8 cellular contexts compared by ENCODE assay signal in the genomic region with DNA sequence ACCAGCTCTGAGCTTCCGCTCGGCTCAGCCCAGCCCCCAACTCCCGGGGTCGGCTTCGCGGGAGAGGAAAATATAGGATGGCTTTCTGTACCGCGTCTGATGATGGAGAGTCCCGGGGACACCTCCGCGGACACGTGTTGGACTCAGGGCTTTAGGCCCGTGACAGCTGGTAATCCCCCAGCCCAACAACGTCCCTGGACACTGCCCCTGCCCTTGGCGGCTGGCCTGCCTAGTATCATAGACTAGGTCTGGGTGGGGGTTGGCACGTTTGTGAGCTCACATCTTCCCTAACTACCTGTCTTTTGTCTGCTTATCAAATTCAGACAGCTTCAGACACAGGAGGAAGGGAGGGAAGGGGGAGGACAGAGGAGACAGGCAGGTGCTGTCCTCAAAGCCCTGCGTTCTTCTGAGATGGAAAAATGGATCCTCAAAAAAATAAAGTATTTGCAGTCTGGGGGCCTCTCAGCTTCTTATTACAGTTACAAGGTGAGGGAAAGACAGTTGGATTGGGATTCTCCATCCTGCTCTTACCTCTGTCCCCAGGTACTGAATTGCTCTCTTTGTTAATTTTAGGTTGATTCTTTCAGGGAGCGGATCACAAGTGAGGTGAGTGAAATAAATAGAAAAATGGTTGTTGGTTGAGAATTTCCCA. TPM values are rescaled to one million over a fixed set of nuclear protein-coding genes. Genes with fewer than 3 reads are reported as not detected.
DNase-seq lines count a peak whose midpoint lies in the region; ATAC-seq and TF ChIP-seq lines count a peak whose summit lies in the region.

No MANE protein-coding gene starts in this region.

- H3K27ac ChIP-seq in SK-N-MC (peak overlapping the region; percentile 89; the same call in 1 of the 2 replicates), rectal smooth muscle tissue (ENCODE audit: low read depth, low read length) (peak overlapping the region; percentile 94)

- peak overlapping the region; percentile 95 for H3K4me3 Mint-ChIP-seq in activated T-cell treated with anti-CD3 and anti-CD28 coated beads, Interleukin-2, amount 50 U/mL, for 24 hours

- H3K27me3 ChIP-seq in rectal smooth muscle tissue (ENCODE audit: control insufficient read depth, insufficient read depth, low read length) = no peaks in the 10 kb centered on the region

- DNase-seq in activated T-cell treated with anti-CD3 and anti-CD28 coated beads, Interleukin-2, amount 50 U/mL, for 24 hours = no peak
- no peak for DNase-seq in activated T-cell treated with anti-CD3 and anti-CD28 coated beads, Interleukin-2, amount 50 U/mL, for 1 hour
- no peak for DNase-seq in SK-N-MC (ENCODE audit: low read depth, low spot score)
- DNase-seq in fibroblast of villous mesenchyme (ENCODE audit: low read depth) = no peak
- DNase-seq in effector CD8-positive, alpha-beta T cell (lab: John Stamatoyannopoulos, UW) = no peak
- no peak for DNase-seq in NCI-H1092 (lab: John Stamatoyannopoulos, UW)

- H3K4me1 Mint-ChIP-seq in activated T-cell treated with anti-CD3 and anti-CD28 coated beads, Interleukin-2, amount 50 U/mL, for 24 hours (ENCODE audit: low read depth) = peaks cover 34% of the 10 kb centered on the region

- H3K36me3 Mint-ChIP-seq in activated T-cell treated with anti-CD3 and anti-CD28 coated beads, Interleukin-2, amount 50 U/mL, for 24 hours (ENCODE audit: low read depth) = peaks cover 61% of the 10 kb centered on the region

- ATAC-seq in HG03342 (IDR thresholded peaks at IDR 0.05; ENCODE audit: unreplicated experiment) = no peak

- peak overlapping the region; percentile 90 for H3K4me3 ChIP-seq in SK-N-MC
- H3K4me3 ChIP-seq in fibroblast of villous mesenchyme (ENCODE audit: low read depth, low read length) = peak overlapping the region; percentile 99
- peak overlapping the region; percentile 85 for H3K4me3 ChIP-seq in rectal smooth muscle tissue (ENCODE audit: low read length)

- peak overlapping the region; percentile 99 for H3K27ac Mint-ChIP-seq in activated T-cell treated with anti-CD3 and anti-CD28 coated beads, Interleukin-2, amount 50 U/mL, for 24 hours

- H3K36me3 ChIP-seq in SK-N-MC (ENCODE audit: insufficient read depth, low read length) (peaks cover 41% of the 10 kb centered on the region), rectal smooth muscle tissue (ENCODE audit: control insufficient read depth, insufficient read depth, low read length) (peaks cover 20% of the 10 kb centered on the region)

- H3K4me1 ChIP-seq in rectal smooth muscle tissue (ENCODE audit: control insufficient read depth, insufficient read depth, low read length) = peaks cover 4% of the 10 kb centered on the region

- no peaks in the 10 kb centered on the region for H3K9me3 Mint-ChIP-seq in activated T-cell treated with anti-CD3 and anti-CD28 coated beads, Interleukin-2, amount 50 U/mL, for 24 hours

- H3K9me3 ChIP-seq in SK-N-MC (ENCODE audit: low read depth, low read length) = no peaks in the 10 kb centered on the region

- H3K9ac ChIP-seq in SK-N-MC (ENCODE audit: insufficient read length) (peak overlapping the region; percentile 97), rectal smooth muscle tissue (ENCODE audit: low read length) (peak overlapping the region; percentile 63)

- H3K27me3 Mint-ChIP-seq in activated T-cell treated with anti-CD3 and anti-CD28 coated beads, Interleukin-2, amount 50 U/mL, for 24 hours = no peaks in the 10 kb centered on the region

- no peak for TF ChIP-seq CTCF in fibroblast of villous mesenchyme (IDR thresholded peaks at IDR 0.05; ENCODE audit: insufficient read depth, low read depth, low read length)

RNA-seq across cellular contexts. Expression of a gene that starts 0.7 kb away (rescaled TPM):
- total RNA-seq in fibroblast of villous mesenchyme = 102 and 130 TPM in 2 replicates

RNA-seq across cellular contexts. Expression of a gene that starts 9.8 kb away (rescaled TPM):
- total RNA-seq in fibroblast of villous mesenchyme = 70.2 and 90.2 TPM in 2 replicates

RNA-seq across cellular contexts. Expression of a gene that starts 10.5 kb away (rescaled TPM):
- 0.43 and 0.64 TPM in 2 replicates for total RNA-seq in fibroblast of villous mesenchyme

RNA-seq across cellular contexts. Expression of a gene that starts 17.1 kb away (rescaled TPM):
- under 0.01 and 0.32 TPM in 2 replicates for total RNA-seq in fibroblast of villous mesenchyme

RNA-seq across cellular contexts. Expression of a gene that starts 35.2 kb away (rescaled TPM):
- 0.32 TPM in 1 of 2 replicates, not detected in the other for total RNA-seq in fibroblast of villous mesenchyme
